8 cellular contexts compared by ENCODE assay signal in the genomic region with DNA sequence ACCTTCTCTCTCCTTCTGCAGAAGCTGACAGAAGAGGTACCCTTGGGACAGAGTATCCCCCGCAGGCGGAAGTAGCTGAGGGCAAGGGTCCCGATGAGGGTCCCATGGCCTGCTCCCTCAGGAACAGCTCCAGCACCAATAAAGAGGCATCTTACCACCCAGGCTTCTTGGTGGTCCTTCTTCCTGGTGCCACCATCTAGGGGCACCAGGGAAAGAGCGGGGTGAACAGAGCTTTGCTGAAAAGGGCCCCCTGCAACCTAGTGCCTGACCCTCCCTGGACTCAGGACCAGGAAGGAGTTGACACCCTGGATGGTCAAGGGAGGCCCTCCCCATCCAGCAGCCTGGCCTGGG. TPM values are rescaled to one million over a fixed set of nuclear protein-coding genes. Genes with fewer than 3 reads are reported as not detected.
DNase-seq lines count a peak whose midpoint lies in the region; ATAC-seq and TF ChIP-seq lines count a peak whose summit lies in the region.

No MANE protein-coding gene starts in this region.

- POLR2A ChIA-PET in RWPE1 (lab: Yijun Ruan, JAX; ENCODE audit: low non-redundant PET) = interaction anchor here (1.2 to 1.3 kb wide), 2 partner anchors 11 to 46 kb away, joined by 4 read pairs; a partner anchor contains a TSS

- no peak for DNase-seq in RWPE1 (ENCODE audit: low spot score)
- no peak for DNase-seq in glutamatergic neuron
- DNase-seq in cerebellar cortex (ENCODE audit: low spot score) = no peak
- no peak for DNase-seq in NCI-H1694 (lab: John Stamatoyannopoulos, UW)
- DNase-seq in NCI-H510A (lab: John Stamatoyannopoulos, UW) = no peak
- no peak for DNase-seq in middle frontal gyrus (ENCODE audit: extremely low spot score, low spot score)

- H3K27ac ChIP-seq in RWPE1 (peak overlapping the region; percentile 90), skin epidermis (peak overlapping the region; percentile 31 to 100 (median 98))

- peaks cover 7% of the 10 kb centered on the region for H3K4me1 Mint-ChIP-seq in glutamatergic neuron (ENCODE audit: low read depth, unreplicated experiment)

- TF ChIP-seq CTCF in RWPE1 (conservative IDR thresholded peaks at IDR 0.05; ENCODE audit: low read depth) (no peak), glutamatergic neuron (IDR thresholded peaks at IDR 0.05; ENCODE audit: partially characterized antibody, unreplicated experiment) (no peak)

- peak overlapping the region; percentile 12 for H3K27ac Mint-ChIP-seq in glutamatergic neuron (ENCODE audit: unreplicated experiment)

- no peak overlapping the region for H3K4me3 ChIP-seq in skin epidermis

- peaks cover 5% of the 10 kb centered on the region for H3K27me3 Mint-ChIP-seq in glutamatergic neuron (ENCODE audit: unreplicated experiment)

- H3K4me3 Mint-ChIP-seq in glutamatergic neuron (ENCODE audit: unreplicated experiment) = no peak overlapping the region

- CTCF ChIA-PET in RWPE1 (lab: Yijun Ruan, JAX) = interaction anchor here (0.6 to 2.0 kb wide), 12 partner anchors 9 to 102 kb away, joined by 3 to 10 read pairs (median 4); a partner anchor contains a TSS

- H3K9me3 Mint-ChIP-seq in glutamatergic neuron (ENCODE audit: unreplicated experiment) = peaks cover 4% of the 10 kb centered on the region

- no peak for TF ChIP-seq POLR2A in GM18505 (IDR thresholded peaks at IDR 0.05; ENCODE audit: borderline replicate concordance, extremely low read depth, insufficient read depth, insufficient read length)

- peaks cover 5% of the 10 kb centered on the region for H3K36me3 Mint-ChIP-seq in glutamatergic neuron (ENCODE audit: unreplicated experiment)

- ATAC-seq in GM18505 (IDR thresholded peaks at IDR 0.05; ENCODE audit: unreplicated experiment) = peak; percentile 3

RNA-seq across cellular contexts. Expression of a gene that starts 0.6 kb away (rescaled TPM):
- 31.0 TPM for total RNA-seq in glutamatergic neuron (ENCODE audit: unreplicated experiment)

RNA-seq across cellular contexts. Expression of a gene that starts 11.4 kb away (rescaled TPM):
- 136 TPM for total RNA-seq in glutamatergic neuron (ENCODE audit: unreplicated experiment)

RNA-seq across cellular contexts. Expression of a gene that starts 13.2 kb away (rescaled TPM):
- 88.2 TPM for total RNA-seq in glutamatergic neuron (ENCODE audit: unreplicated experiment)

RNA-seq across cellular contexts. Expression of a gene that starts 14.1 kb away (rescaled TPM):
- 58.9 TPM for total RNA-seq in glutamatergic neuron (ENCODE audit: unreplicated experiment)

RNA-seq across cellular contexts. Expression of a gene that starts 19.1 kb away (rescaled TPM):
- total RNA-seq in glutamatergic neuron (ENCODE audit: unreplicated experiment) = 18.1 TPM
